ENCODE assay signal across 10 cellular contexts in the genomic region with DNA sequence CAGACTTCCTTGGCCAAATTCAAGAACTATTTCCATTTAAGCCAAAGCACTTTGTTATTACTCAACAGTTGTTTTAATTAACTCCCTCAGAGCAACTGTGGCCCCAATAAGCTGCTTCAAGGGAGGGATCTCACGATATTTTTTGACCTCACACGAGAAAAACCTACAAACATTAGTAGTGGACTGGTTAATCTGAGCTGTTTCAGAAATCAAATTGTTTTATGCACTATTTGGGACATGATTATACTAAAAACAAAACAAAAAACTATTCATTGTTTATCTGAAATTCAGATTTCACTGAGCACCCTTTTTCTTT.
DNase-seq lines count a peak whose midpoint lies in the region; ATAC-seq, FAIRE-seq and TF ChIP-seq lines count a peak whose summit lies in the region.
"Had no signal": no experiment of that assay in that cellular context is flagged by ENCODE, and none has a peak within 500 bp of the region (broad histone marks: within the 10 kb centered on the region; RNA-seq: fewer than 3 reads in every experiment).

No MANE protein-coding gene starts in this region.

- H3K4me1 ChIP-seq in kidney (ENCODE audit: control insufficient read depth in 1 of 2, insufficient read depth in 1 of 2, low read depth in 1 of 2, low read length in 2 of 2) (peaks cover 0 to 3% of the 10 kb centered on the region in 2 donors), stomach smooth muscle (ENCODE audit: control insufficient read depth, insufficient read depth, low read length) (peaks cover 5% of the 10 kb centered on the region)

- H3K4me3 ChIP-seq in kidney (ENCODE audit: low read length in 2 of 2) (peak overlapping the region; percentile 47 to 70), stomach smooth muscle (ENCODE audit: low read length in 2 of 2) (peak overlapping the region; percentile 44 to 78)

- no peak for TF ChIP-seq CTCF in WTC11 (IDR thresholded peaks at IDR 0.05)
- no peak for TF ChIP-seq CTCF in kidney (IDR thresholded peaks at IDR 0.05; ENCODE audit: borderline replicate concordance, extremely low read depth, insufficient read depth)

- H3K36me3 ChIP-seq in kidney (ENCODE audit: control insufficient read depth in 1 of 2, insufficient read depth in 2 of 2, low read length in 2 of 2) (no peaks in the 10 kb centered on the region), stomach smooth muscle (ENCODE audit: control insufficient read depth in 2 of 2, insufficient read depth in 2 of 2, low read length in 2 of 2) (no peaks in the 10 kb centered on the region)

- H3K9me3 Mint-ChIP-seq in WTC11, result no peaks in the 10 kb centered on the region
- H3K9me3 Mint-ChIP-seq: activated naive CD4-positive, alpha-beta T cell treated with anti-CD3 and anti-CD28 coated beads, Interleukin-2, amount 10 ng/mL, durations not matched to agents 7 days and 5 days had no signal

- intact Hi-C loops in kidney (cut with DNase I), result no loop called here

- no peak for ATAC-seq in WTC11
- no peak for ATAC-seq in GM18907 (IDR thresholded peaks at IDR 0.05; ENCODE audit: unreplicated experiment)

- peak overlapping the region; percentile 95 for H3K4me3 Mint-ChIP-seq in WTC11

- H3K27ac Mint-ChIP-seq in WTC11, result no peak overlapping the region

- DNase-seq in NOMO-1 (lab: John Stamatoyannopoulos, UW; ENCODE audit: unreplicated experiment in 2 of 2) (peak; percentile 27 to 40), NOMO-1 treated with dmso at 0.1 percent for 144 hours (lab: John Stamatoyannopoulos, UW; ENCODE audit: unreplicated experiment) (no peak), WTC11 (ENCODE audit: low spot score) (no peak), kidney (no peak), ureter (ENCODE audit: low spot score) (no peak), foreskin melanocyte (no peak)

- POLR2A ChIA-PET in WTC11 (lab: Charles Lee), result no interaction called here

- H3K9me3 ChIP-seq in kidney (ENCODE audit: control insufficient read depth in 1 of 2, low read length in 2 of 2) (no peaks in the 10 kb centered on the region), stomach smooth muscle (ENCODE audit: control insufficient read depth in 2 of 2, low read length in 2 of 2) (no peaks in the 10 kb centered on the region)

- H3K9ac ChIP-seq in kidney (ENCODE audit: low read length in 2 of 2), result no peak overlapping the region
- peak overlapping the region; percentile 70 to 71 for H3K9ac ChIP-seq in stomach smooth muscle (ENCODE audit: low read length in 2 of 2)

- no peaks in the 10 kb centered on the region for H3K36me3 Mint-ChIP-seq in WTC11
- H3K36me3 Mint-ChIP-seq: activated naive CD4-positive, alpha-beta T cell treated with anti-CD3 and anti-CD28 coated beads, Interleukin-2, amount 10 ng/mL, durations not matched to agents 7 days and 5 days had no signal

- peaks cover 17% of the 10 kb centered on the region for H3K27me3 Mint-ChIP-seq in WTC11 (ENCODE audit: low read depth)

- FAIRE-seq in kidney (lab: Jason Lieb, UNC), result no peak

- peaks cover 19% of the 10 kb centered on the region for H3K4me1 Mint-ChIP-seq in WTC11

- H3K27ac ChIP-seq in kidney (ENCODE audit: low read depth in 2 of 2, low read length in 2 of 2) (no peak overlapping the region), stomach smooth muscle (ENCODE audit: low read length) (peak overlapping the region; percentile 72)
- H3K27ac ChIP-seq: 22Rv1 had no signal

- CTCF ChIA-PET in WTC11 (lab: Charles Lee), result interaction anchor here (1.1 to 2.4 kb wide), 8 partner anchors 15 to 116 kb away, joined by 3 to 24 read pairs (median 5); a partner anchor contains a TSS

- no peaks in the 10 kb centered on the region for H3K27me3 ChIP-seq in stomach smooth muscle (ENCODE audit: control insufficient read depth in 1 of 2, insufficient read depth in 2 of 2, low read length in 2 of 2)

TF ChIP-seq in WTC11, 78 proteins besides CTCF, POLR2A, EP300 and RAD21:
- TF ChIP-seq, protein P1, sequence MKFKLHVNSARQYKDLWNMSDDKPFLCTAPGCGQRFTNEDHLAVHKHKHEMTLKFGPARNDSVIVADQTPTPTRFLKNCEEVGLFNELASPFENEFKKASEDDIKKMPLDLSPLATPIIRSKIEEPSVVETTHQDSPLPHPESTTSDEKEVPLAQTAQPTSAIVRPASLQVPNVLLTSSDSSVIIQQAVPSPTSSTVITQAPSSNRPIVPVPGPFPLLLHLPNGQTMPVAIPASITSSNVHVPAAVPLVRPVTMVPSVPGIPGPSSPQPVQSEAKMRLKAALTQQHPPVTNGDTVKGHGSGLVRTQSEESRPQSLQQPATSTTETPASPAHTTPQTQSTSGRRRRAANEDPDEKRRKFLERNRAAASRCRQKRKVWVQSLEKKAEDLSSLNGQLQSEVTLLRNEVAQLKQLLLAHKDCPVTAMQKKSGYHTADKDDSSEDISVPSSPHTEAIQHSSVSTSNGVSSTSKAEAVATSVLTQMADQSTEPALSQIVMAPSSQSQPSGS (CRISPR knock-in tag; IDR thresholded peaks at IDR 0.05; ENCODE audit: borderline replicate concordance, low read depth), result no peak
- TF ChIP-seq, protein P2, sequence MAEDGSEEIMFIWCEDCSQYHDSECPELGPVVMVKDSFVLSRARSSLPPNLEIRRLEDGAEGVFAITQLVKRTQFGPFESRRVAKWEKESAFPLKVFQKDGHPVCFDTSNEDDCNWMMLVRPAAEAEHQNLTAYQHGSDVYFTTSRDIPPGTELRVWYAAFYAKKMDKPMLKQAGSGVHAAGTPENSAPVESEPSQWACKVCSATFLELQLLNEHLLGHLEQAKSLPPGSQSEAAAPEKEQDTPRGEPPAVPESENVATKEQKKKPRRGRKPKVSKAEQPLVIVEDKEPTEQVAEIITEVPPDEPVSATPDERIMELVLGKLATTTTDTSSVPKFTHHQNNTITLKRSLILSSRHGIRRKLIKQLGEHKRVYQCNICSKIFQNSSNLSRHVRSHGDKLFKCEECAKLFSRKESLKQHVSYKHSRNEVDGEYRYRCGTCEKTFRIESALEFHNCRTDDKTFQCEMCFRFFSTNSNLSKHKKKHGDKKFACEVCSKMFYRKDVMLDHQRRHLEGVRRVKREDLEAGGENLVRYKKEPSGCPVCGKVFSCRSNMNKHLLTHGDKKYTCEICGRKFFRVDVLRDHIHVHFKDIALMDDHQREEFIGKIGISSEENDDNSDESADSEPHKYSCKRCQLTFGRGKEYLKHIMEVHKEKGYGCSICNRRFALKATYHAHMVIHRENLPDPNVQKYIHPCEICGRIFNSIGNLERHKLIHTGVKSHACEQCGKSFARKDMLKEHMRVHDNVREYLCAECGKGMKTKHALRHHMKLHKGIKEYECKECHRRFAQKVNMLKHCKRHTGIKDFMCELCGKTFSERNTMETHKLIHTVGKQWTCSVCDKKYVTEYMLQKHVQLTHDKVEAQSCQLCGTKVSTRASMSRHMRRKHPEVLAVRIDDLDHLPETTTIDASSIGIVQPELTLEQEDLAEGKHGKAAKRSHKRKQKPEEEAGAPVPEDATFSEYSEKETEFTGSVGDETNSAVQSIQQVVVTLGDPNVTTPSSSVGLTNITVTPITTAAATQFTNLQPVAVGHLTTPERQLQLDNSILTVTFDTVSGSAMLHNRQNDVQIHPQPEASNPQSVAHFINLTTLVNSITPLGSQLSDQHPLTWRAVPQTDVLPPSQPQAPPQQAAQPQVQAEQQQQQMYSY (CRISPR knock-in tag; IDR thresholded peaks at IDR 0.05), result no peak
- no peak for TF ChIP-seq ZNF396 (CRISPR knock-in tag; IDR thresholded peaks at IDR 0.05; ENCODE audit: borderline replicate concordance)
- TF ChIP-seq CBFB (CRISPR knock-in tag; IDR thresholded peaks at IDR 0.05; ENCODE audit: low read depth), result no peak
- TF ChIP-seq TEAD4 (CRISPR knock-in tag; IDR thresholded peaks at IDR 0.05), result no peak
- TF ChIP-seq SMAD3 (CRISPR knock-in tag; IDR thresholded peaks at IDR 0.05; ENCODE audit: borderline replicate concordance), result no peak
- no peak for TF ChIP-seq MXD4 (CRISPR knock-in tag; IDR thresholded peaks at IDR 0.05; ENCODE audit: borderline replicate concordance)
- TF ChIP-seq MYBL2 (CRISPR knock-in tag; IDR thresholded peaks at IDR 0.05), result no peak
- TF ChIP-seq, protein P3, sequence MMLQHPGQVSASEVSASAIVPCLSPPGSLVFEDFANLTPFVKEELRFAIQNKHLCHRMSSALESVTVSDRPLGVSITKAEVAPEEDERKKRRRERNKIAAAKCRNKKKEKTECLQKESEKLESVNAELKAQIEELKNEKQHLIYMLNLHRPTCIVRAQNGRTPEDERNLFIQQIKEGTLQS (CRISPR knock-in tag; conservative IDR thresholded peaks at IDR 0.05), result no peak

Comparison
In these comparisons a context has a peak if more than half of its experiments do, and no peak if none do; other contexts are left out.
1. DNase-seq: peak in NOMO-1 (2 of 2); none in NOMO-1 treated with dmso at 0.1 percent for 144 hours (single experiment), WTC11 (single experiment), kidney (single experiment), ureter (single experiment) and foreskin melanocyte (single experiment).
2. H3K9ac ChIP-seq: peak in stomach smooth muscle (2 of 2); none in kidney (0 of 2).